ENCODE assay signal across 8 cellular contexts in the genomic region with DNA sequence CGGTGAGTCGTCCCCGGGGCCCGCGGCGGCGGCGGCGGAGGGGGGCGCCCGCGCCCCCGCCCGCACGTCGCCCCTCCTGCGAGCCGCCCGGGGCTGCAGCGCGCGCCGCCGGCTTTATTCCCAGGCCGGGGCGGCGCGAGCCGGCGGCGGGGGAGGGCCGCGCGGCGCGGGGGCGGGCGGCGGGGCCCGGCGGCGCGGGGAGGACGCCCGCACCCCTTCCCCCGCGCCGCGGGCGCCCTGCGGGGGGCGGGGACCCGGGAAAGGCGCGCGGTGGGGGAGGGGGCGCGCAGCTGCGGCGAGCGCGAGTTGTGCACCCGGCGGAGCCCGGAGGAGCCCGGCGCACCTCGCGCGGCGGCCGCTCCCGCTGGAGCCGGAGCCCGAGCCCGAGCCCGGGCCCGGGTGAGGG. TPM values are rescaled to one million over a fixed set of nuclear protein-coding genes. Genes with fewer than 3 reads are reported as not detected.
DNase-seq lines count a peak whose midpoint lies in the region; ATAC-seq and TF ChIP-seq lines count a peak whose summit lies in the region.

No MANE protein-coding gene starts in this region.

- no peak overlapping the region for H3K27ac Mint-ChIP-seq in activated naive CD4-positive, alpha-beta T cell treated with anti-CD3 and anti-CD28 coated beads, Interleukin-2, amount 10 ng/mL, durations not matched to agents 7 days and 5 days

- H3K4me3 Mint-ChIP-seq in activated naive CD4-positive, alpha-beta T cell treated with anti-CD3 and anti-CD28 coated beads, Interleukin-2, amount 10 ng/mL, durations not matched to agents 7 days and 5 days: no peak overlapping the region

- no peaks in the 10 kb centered on the region for H3K27me3 Mint-ChIP-seq in activated naive CD4-positive, alpha-beta T cell treated with anti-CD3 and anti-CD28 coated beads, Interleukin-2, amount 10 ng/mL, durations not matched to agents 7 days and 5 days

- ATAC-seq in GM18520 (IDR thresholded peaks at IDR 0.05; ENCODE audit: unreplicated experiment) (peak; percentile 0), HG03442 (IDR thresholded peaks at IDR 0.05; ENCODE audit: unreplicated experiment) (peak; percentile 10), sciatic nerve (no peak)

- no peaks in the 10 kb centered on the region for H3K9me3 Mint-ChIP-seq in activated naive CD4-positive, alpha-beta T cell treated with anti-CD3 and anti-CD28 coated beads, Interleukin-2, amount 10 ng/mL, durations not matched to agents 7 days and 5 days

- no peak for TF ChIP-seq CTCF in AG04449 (IDR thresholded peaks at IDR 0.05; ENCODE audit: insufficient read depth, low read length, missing control alignments)

- POLR2A ChIA-PET in AG04449 (lab: Yijun Ruan, JAX): interaction anchor here (0.6 to 1.5 kb wide), 8 partner anchors 10 to 396 kb away, joined by 3 to 25 read pairs (median 4); a partner anchor contains a TSS

- peak overlapping the region; percentile 69 for H3K4me3 ChIP-seq in AG04449 (ENCODE audit: low read depth, low read length)
- peak overlapping the region; percentile 87 for H3K4me3 ChIP-seq in iPS-11a (ENCODE audit: low read depth, low read length)

- H3K4me1 Mint-ChIP-seq in activated naive CD4-positive, alpha-beta T cell treated with anti-CD3 and anti-CD28 coated beads, Interleukin-2, amount 10 ng/mL, durations not matched to agents 7 days and 5 days: peaks cover 49% of the 10 kb centered on the region

- CTCF ChIA-PET in AG04449 (lab: Yijun Ruan, JAX): interaction anchor here (0.7 to 1.4 kb wide), 8 partner anchors 9 to 372 kb away, joined by 3 to 11 read pairs (median 4); a partner anchor contains a TSS
- CTCF ChIA-PET in activated naive CD4-positive, alpha-beta T cell treated with anti-CD3 and anti-CD28 coated beads, Interleukin-2, amount 10 ng/mL, durations not matched to agents 7 days and 5 days (lab: Charles Lee): interaction anchor here (0.8 to 1.9 kb wide), 2 partner anchors 10 to 41 kb away, joined by 3 to 10 read pairs; no protein-coding TSS in a partner anchor

- intact Hi-C loops in sciatic nerve (cut with DNase I): no loop called here

- H3K36me3 Mint-ChIP-seq in activated naive CD4-positive, alpha-beta T cell treated with anti-CD3 and anti-CD28 coated beads, Interleukin-2, amount 10 ng/mL, durations not matched to agents 7 days and 5 days: peaks cover 33% of the 10 kb centered on the region

- no peak for DNase-seq in AG04449 (ENCODE audit: low read depth, low spot score)
- DNase-seq in activated naive CD4-positive, alpha-beta T cell treated with anti-CD3 and anti-CD28 coated beads, Interleukin-2, amount 10 ng/mL, durations not matched to agents 7 days and 5 days: peak; percentile 55
- peak; percentile 25 for DNase-seq in stimulated activated CD4-positive, alpha-beta T cell treated with anti-CD3 and anti-CD28 coated beads, Interleukin-4, amount 100 ng/mL, for 24 hours
- DNase-seq in sciatic nerve (ENCODE audit: low spot score): no peak
- no peak for DNase-seq in dermis blood vessel endothelial cell

RNA-seq across cellular contexts. Expression of a gene that starts 0.6 kb away (rescaled TPM):
- 29.0 TPM for total RNA-seq in sciatic nerve
- total RNA-seq in dermis blood vessel endothelial cell: 46.5 and 229 TPM in 2 replicates

RNA-seq across cellular contexts. Expression of a gene that starts 11.5 kb away (rescaled TPM):
- total RNA-seq in sciatic nerve: 31.6 TPM
- 16.4 and 24.3 TPM in 2 replicates for total RNA-seq in dermis blood vessel endothelial cell

Comparison
In these comparisons a context has a peak if more than half of its experiments do, and no peak if none do; other contexts are left out.
1. DNase-seq: peak in activated naive CD4-positive, alpha-beta T cell treated with anti-CD3 and anti-CD28 coated beads, Interleukin-2, amount 10 ng/mL, durations not matched to agents 7 days and 5 days (single experiment) and stimulated activated CD4-positive, alpha-beta T cell treated with anti-CD3 and anti-CD28 coated beads, Interleukin-4, amount 100 ng/mL, for 24 hours (single experiment); none in AG04449 (single experiment), sciatic nerve (single experiment) and dermis blood vessel endothelial cell (single experiment).